8 cellular contexts compared by ENCODE assay signal in genomic region chr1:39653546-39654031, GRCh38. TPM values are rescaled to one million over a fixed set of nuclear protein-coding genes. Genes with fewer than 3 reads are reported as not detected.
DNase-seq lines count a peak whose midpoint lies in the region; ATAC-seq and TF ChIP-seq lines count a peak whose summit lies in the region.

No MANE protein-coding gene starts in this region.

- H3K4me3 Mint-ChIP-seq in chondrocyte (ENCODE audit: unreplicated experiment) = no peak overlapping the region

- no peaks in the 10 kb centered on the region for H3K9me3 Mint-ChIP-seq in chondrocyte (ENCODE audit: low read depth)

- H3K4me3 ChIP-seq in AG04449 (ENCODE audit: low read depth, low read length) = no peak overlapping the region
- H3K4me3 ChIP-seq in left lung = no peak overlapping the region

- H3K36me3 ChIP-seq in left lung = no peaks in the 10 kb centered on the region

- H3K27me3 ChIP-seq in left lung = peaks cover 0 to 10% of the 10 kb centered on the region in 2 donors

- peaks cover 6% of the 10 kb centered on the region for H3K27me3 Mint-ChIP-seq in chondrocyte (ENCODE audit: low read depth)

- intact Hi-C loops in left lung (cut with DNase I) = loop anchor here (5.0 to 10.0 kb wide), 2 partner anchors 46 to 49 kb away; no protein-coding TSS in a partner anchor

- H3K4me1 Mint-ChIP-seq in chondrocyte (ENCODE audit: low read depth) = peaks cover 30% of the 10 kb centered on the region

- CTCF ChIA-PET in AG04449 (lab: Yijun Ruan, JAX) = interaction anchor here (0.5 to 21.3 kb wide), 28 partner anchors 9 to 554 kb away, joined by 3 to 670 read pairs (median 5); partner anchors contain the start of genes HEYL, HPCAL4, NT5C1A and PABPC4

- H3K27ac Mint-ChIP-seq in chondrocyte (ENCODE audit: unreplicated experiment) = no peak overlapping the region

- TF ChIP-seq CTCF in AG04449 (IDR thresholded peaks at IDR 0.05; ENCODE audit: insufficient read depth, low read length, missing control alignments) (peak; percentile 87), chondrocyte (IDR thresholded peaks at IDR 0.05) (peak; percentile 97), left lung (IDR thresholded peaks at IDR 0.05) (peak; percentile 85 to 86)

- ATAC-seq in GM21381 (IDR thresholded peaks at IDR 0.05; ENCODE audit: unreplicated experiment) (peak; percentile 43), left lung (peak; percentile 89), HG03108 (IDR thresholded peaks at IDR 0.05; ENCODE audit: unreplicated experiment) (no peak)

- no peak for DNase-seq in AG04449 (ENCODE audit: low read depth, low spot score)
- DNase-seq in NCI-H226 = peak; percentile 60
- DNase-seq in activated CD4-positive, CD25-positive, alpha-beta regulatory T cell treated with anti-CD3 and anti-CD28 coated beads, Interleukin-2, amount 50 U/mL, for 72 hours = peak; percentile 74
- no peak for DNase-seq in chondrocyte (ENCODE audit: low spot score)
- peak; percentile 75 to 86 for DNase-seq in left lung
- peak; percentile 72 for DNase-seq in stimulated activated CD4-positive, alpha-beta T cell treated with anti-CD3 and anti-CD28 coated beads, Interleukin-4, amount 100 ng/mL, for 1 hour

- peaks cover 0 to 4% of the 10 kb centered on the region in 2 donors for H3K4me1 ChIP-seq in left lung

- H3K27ac ChIP-seq in left lung = no peak overlapping the region

- H3K9me3 ChIP-seq in left lung = no peaks in the 10 kb centered on the region

- POLR2A ChIA-PET in AG04449 (lab: Yijun Ruan, JAX) = no interaction called here

- H3K36me3 Mint-ChIP-seq in chondrocyte (ENCODE audit: low read depth) = no peaks in the 10 kb centered on the region

RNA-seq across cellular contexts. Expression of gene HEYL, which starts 14.1 kb away (rescaled TPM):
- 11.8 to 65.1 TPM (median 63.2 TPM) in 3 replicates for total RNA-seq in chondrocyte
- total RNA-seq in left lung = 10 to 100 TPM; 12.6 to 16.0 TPM

RNA-seq across cellular contexts. Expression of gene NT5C1A, which starts 18.3 kb away (rescaled TPM):
- 0.31 to 0.32 TPM in 2 of 3 replicates, not detected in the other for total RNA-seq in chondrocyte
- 1 to 10 TPM in 1 of 2 donors, under 1 TPM in 1; 0.42 to 8.9 TPM for total RNA-seq in left lung

RNA-seq across cellular contexts. Expression of gene HPCAL4, which starts 37.6 kb away (rescaled TPM):
- not detected in 3 replicates for total RNA-seq in chondrocyte
- 1 to 10 TPM in 1 of 2 donors, under 1 TPM in 1; 0.31 to 1.9 TPM for total RNA-seq in left lung

Comparison
In these comparisons a context has a peak if more than half of its experiments do, and no peak if none do; other contexts are left out.
1. DNase-seq: peak in NCI-H226 (single experiment), activated CD4-positive, CD25-positive, alpha-beta regulatory T cell treated with anti-CD3 and anti-CD28 coated beads, Interleukin-2, amount 50 U/mL, for 72 hours (single experiment), left lung (2 of 2) and stimulated activated CD4-positive, alpha-beta T cell treated with anti-CD3 and anti-CD28 coated beads, Interleukin-4, amount 100 ng/mL, for 1 hour (single experiment); none in AG04449 (single experiment) and chondrocyte (single experiment).
2. Peak in every context shown above with its lines, with median percentiles within 50 percentile points of each other: CTCF ChIP-seq.